In the genomic region with DNA sequence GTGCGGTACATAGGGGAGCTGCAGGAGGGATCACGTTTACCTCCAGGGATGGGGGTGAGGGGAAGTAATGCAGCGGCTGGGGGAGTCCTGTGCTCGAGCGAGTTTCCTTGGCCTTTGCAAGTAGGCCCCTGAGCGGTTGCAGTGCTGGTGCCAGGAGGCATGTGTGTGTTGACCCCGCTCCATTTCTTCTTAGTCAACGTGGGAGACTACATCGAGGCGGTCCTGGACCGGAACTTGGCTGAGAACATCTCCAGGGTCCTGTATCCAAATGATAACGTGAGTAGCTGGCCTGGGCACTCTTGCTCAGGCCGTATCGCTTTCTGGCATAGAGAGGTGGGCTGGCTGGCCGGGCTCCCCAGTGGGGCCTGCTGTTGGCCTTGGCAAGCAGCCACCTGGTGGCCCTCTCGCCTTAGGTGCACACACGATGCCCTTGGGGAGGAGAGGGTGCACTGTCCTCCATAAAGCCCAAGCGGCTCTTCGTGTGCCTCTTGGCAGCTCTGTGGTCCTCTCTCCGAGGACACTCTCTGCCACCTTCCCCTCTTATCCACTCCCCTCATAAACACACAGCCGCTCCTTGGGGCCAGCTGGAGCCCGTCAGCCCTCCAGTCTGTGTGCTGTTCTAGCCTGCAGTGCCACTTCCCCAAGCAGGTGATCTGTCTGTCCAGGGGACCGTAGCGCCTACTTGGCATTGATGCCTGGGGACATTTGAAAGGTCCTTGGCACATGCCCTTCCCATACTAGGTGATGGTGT, we compare ENCODE assay signal across 12 cellular contexts. TPM values are rescaled to one million over a fixed set of nuclear protein-coding genes. Genes with fewer than 3 reads are reported as not detected.
DNase-seq lines count a peak whose midpoint lies in the region; ATAC-seq and TF ChIP-seq lines count a peak whose summit lies in the region.
"Had no signal": no experiment of that assay in that cellular context is flagged by ENCODE, and none has a peak within 500 bp of the region (broad histone marks: within the 10 kb centered on the region; RNA-seq: fewer than 3 reads in every experiment).

No MANE protein-coding gene starts in this region.

- no peaks in the 10 kb centered on the region for H3K27me3 ChIP-seq in heart left ventricle
- H3K27me3 ChIP-seq: SJSA1 had no signal

- H3K79me2 ChIP-seq in OCI-LY7 (ENCODE audit: insufficient read depth, low read depth, low read length) = no peaks in the 10 kb centered on the region

- intact Hi-C loops in heart left ventricle (cut with DNase I) = no loop called here
- intact Hi-C loops in posterior cingulate gyrus (cut with DNase I) = no loop called here
- intact Hi-C loops in OCI-LY7 (cut with micrococcal nuclease; ENCODE audit: unreplicated experiment) = no loop called here

- 51 to 66% (median 62%) methylated on average over 23 to 24 of the region's 24 CpGs for WGBS in heart left ventricle, 4 donors

- H3K9me3 ChIP-seq in heart left ventricle (no peaks in the 10 kb centered on the region), OCI-LY7 (ENCODE audit: low read length) (no peaks in the 10 kb centered on the region)
- H3K9me3 ChIP-seq: SJSA1 had no signal

- POLR2A ChIA-PET in OCI-LY7 (lab: Charles Lee) = interaction anchor here (0.7 kb wide), 1 partner anchor 137 kb away, joined by 3 read pairs; no protein-coding TSS in a partner anchor

- no peak for TF ChIP-seq CTCF in 22Rv1 (IDR thresholded peaks at IDR 0.05)
- no peak for TF ChIP-seq CTCF in heart left ventricle (IDR thresholded peaks at IDR 0.05)
- no peak for TF ChIP-seq CTCF in OCI-LY7 (conservative IDR thresholded peaks at IDR 0.05; ENCODE audit: low read length)

- peak; percentile 34 to 55 (median 47) for ATAC-seq in heart left ventricle
- no peak for ATAC-seq in stimulated activated naive CD8-positive, alpha-beta T cell treated with anti-CD3 and anti-CD28 coated beads, Interleukin-15, amount 100 ng/mL, for 72 hours
- ATAC-seq: stimulated activated naive B cell treated with anti-CD40 and anti-IgM and Interleukin-4, amounts not matched to agents 10 μg/mL and 1 μg/mL and 100 μg/mL, for 72 hours had no signal

- H3K36me3 ChIP-seq in heart left ventricle (peaks cover 0 to 99% (median 84%) of the 10 kb centered on the region in 9 donors), OCI-LY7 (ENCODE audit: insufficient read depth, low read length) (no peaks in the 10 kb centered on the region; the same call in 1 of the 2 replicates)

- BruUV-seq in OCI-LY7 (replicated peaks; lab: Mats Ljungman, UMichigan) = no TSS peak

- H3K27ac ChIP-seq in 22Rv1 = 0 out of 2 replicates have a peak overlapping the region, but pooled peaks have one; percentile 7
- H3K27ac ChIP-seq in heart left ventricle = peak overlapping the region in 11 of 12 donors; percentile 27 to 79 (median 65)
- H3K27ac ChIP-seq in OCI-LY7 (ENCODE audit: low read depth, low read length, poor library complexity, severe bottlenecking) = no peak overlapping the region
- H3K27ac ChIP-seq: SJSA1 had no signal

- H3K4me1 ChIP-seq in heart left ventricle (peaks cover 0 to 60% (median 29%) of the 10 kb centered on the region in 12 donors), OCI-LY7 (ENCODE audit: insufficient read depth, low read length, poor library complexity, severe bottlenecking) (peaks cover 25% of the 10 kb centered on the region)
- H3K4me1 ChIP-seq: SJSA1 had no signal

- H3K4me1 Mint-ChIP-seq in stimulated activated naive CD8-positive, alpha-beta T cell treated with anti-CD3 and anti-CD28 coated beads, Interleukin-15, amount 100 ng/mL, for 72 hours = peaks cover 9% of the 10 kb centered on the region

- no peaks in the 10 kb centered on the region for H3K27me3 Mint-ChIP-seq in stimulated activated naive CD8-positive, alpha-beta T cell treated with anti-CD3 and anti-CD28 coated beads, Interleukin-15, amount 100 ng/mL, for 72 hours
- H3K27me3 Mint-ChIP-seq: naive B cell; stimulated activated naive B cell treated with anti-CD40 and anti-IgM and Interleukin-4, amounts not matched to agents 10 μg/mL and 1 μg/mL and 100 μg/mL, for 72 hours had no signal

- peak overlapping the region in 1 of 2 donors; percentile 14 for H3K27ac Mint-ChIP-seq in stimulated activated naive CD8-positive, alpha-beta T cell treated with anti-CD3 and anti-CD28 coated beads, Interleukin-15, amount 100 ng/mL, for 72 hours
- H3K27ac Mint-ChIP-seq: naive B cell; stimulated activated naive B cell treated with anti-CD40 and anti-IgM and Interleukin-4, amounts not matched to agents 10 μg/mL and 1 μg/mL and 100 μg/mL, for 72 hours had no signal

- CTCF ChIA-PET in OCI-LY7 (lab: Charles Lee; ENCODE audit: unreplicated experiment) = no interaction called here

- DNase-seq in NCI-H2029 (lab: John Stamatoyannopoulos, UW) = peak; percentile 80
- peak; percentile 54 to 86 (median 71) for DNase-seq in heart left ventricle
- DNase-seq in posterior cingulate gyrus = peak in 8 of 10 donors; percentile 4 to 76 (median 9)
- no peak for DNase-seq in AG08396 (ENCODE audit: low spot score)
- no peak for DNase-seq in OCI-LY7 (ENCODE audit: low spot score)
- DNase-seq in stimulated activated CD4-positive, alpha-beta T cell treated with anti-CD3 and anti-CD28 coated beads, Interleukin-12 subunit alpha, Interleukin-12 subunit beta, amount 100 ng/mL, for 4 hours = no peak
- DNase-seq in stimulated activated naive CD8-positive, alpha-beta T cell treated with anti-CD3 and anti-CD28 coated beads, Interleukin-15, amount 100 ng/mL, for 72 hours = no peak
- DNase-seq: naive B cell; NCI-H2227 treated with DMSO at 0.1 percent for 48 hours; stimulated activated naive B cell treated with anti-CD40 and anti-IgM and Interleukin-4, amounts not matched to agents 10 μg/mL and 1 μg/mL and 100 μg/mL, for 72 hours had no signal

- H3K4me3 Mint-ChIP-seq in stimulated activated naive CD8-positive, alpha-beta T cell treated with anti-CD3 and anti-CD28 coated beads, Interleukin-15, amount 100 ng/mL, for 72 hours = no peak overlapping the region
- H3K4me3 Mint-ChIP-seq: naive B cell; stimulated activated naive B cell treated with anti-CD40 and anti-IgM and Interleukin-4, amounts not matched to agents 10 μg/mL and 1 μg/mL and 100 μg/mL, for 72 hours had no signal

- H3K9me2 ChIP-seq in OCI-LY7 (ENCODE audit: insufficient read depth, low read length) = no peaks in the 10 kb centered on the region

- H3K4me3 ChIP-seq in heart left ventricle (no peak overlapping the region), OCI-LY7 (ENCODE audit: low read depth, low read length, poor library complexity, severe bottlenecking) (no peak overlapping the region)
- H3K4me3 ChIP-seq: SJSA1 had no signal

- peaks cover 25% of the 10 kb centered on the region for H4K20me1 ChIP-seq in OCI-LY7 (ENCODE audit: insufficient read depth, low read length)

- no peak for TF ChIP-seq POLR2A in heart left ventricle (IDR thresholded peaks at IDR 0.05)

- H2AFZ ChIP-seq in OCI-LY7 (ENCODE audit: low read length) = no peak overlapping the region

- H3K4me2 ChIP-seq in OCI-LY7 (ENCODE audit: low read length) = no peak overlapping the region

- no peaks in the 10 kb centered on the region for H3K9me3 Mint-ChIP-seq in stimulated activated naive CD8-positive, alpha-beta T cell treated with anti-CD3 and anti-CD28 coated beads, Interleukin-15, amount 100 ng/mL, for 72 hours
- H3K9me3 Mint-ChIP-seq: naive B cell; stimulated activated naive B cell treated with anti-CD40 and anti-IgM and Interleukin-4, amounts not matched to agents 10 μg/mL and 1 μg/mL and 100 μg/mL, for 72 hours had no signal

RNA-seq across cellular contexts. Expression of a gene that starts 29.3 kb away (rescaled TPM):
- 100 to 1,000 TPM; 172 to 450 (median 233) TPM for total RNA-seq in heart left ventricle
- 100 to 1,000 TPM; 144 to 227 TPM for polyA plus RNA-seq in heart left ventricle
- 4.5 and 4.9 TPM in 2 replicates for total RNA-seq in OCI-LY7 (2014; rRNA removed; shearing (Covaris generic))
- 6.4 and 7.0 TPM in 2 replicates for total RNA-seq in OCI-LY7 (2022)

Comparison
In these comparisons a context has a peak if more than half of its experiments do, and no peak if none do; other contexts are left out.
1. DNase-seq: peak in NCI-H2029 (single experiment), heart left ventricle (5 of 5) and posterior cingulate gyrus (8 of 10); none in AG08396 (single experiment), OCI-LY7 (single experiment), stimulated activated CD4-positive, alpha-beta T cell treated with anti-CD3 and anti-CD28 coated beads, Interleukin-12 subunit alpha, Interleukin-12 subunit beta, amount 100 ng/mL, for 4 hours (single experiment) and stimulated activated naive CD8-positive, alpha-beta T cell treated with anti-CD3 and anti-CD28 coated beads, Interleukin-15, amount 100 ng/mL, for 72 hours (0 of 2).
2. RNA of a gene that starts 29.3 kb away (total RNA-seq): 172 to 450 TPM in heart left ventricle; 4.5 to 7.0 TPM in OCI-LY7; every median in the first group is over 10 times any median in the second.